Comparison of ENCODE assay signal across 7 cellular contexts in genomic region chr20:63652192-63652980, GRCh38. TPM values are rescaled to one million over a fixed set of nuclear protein-coding genes. Genes with fewer than 3 reads are reported as not detected.
DNase-seq lines count a peak whose midpoint lies in the region; ATAC-seq and TF ChIP-seq lines count a peak whose summit lies in the region.
"Had no signal": no experiment of that assay in that cellular context is flagged by ENCODE, and none has a peak within 500 bp of the region (broad histone marks: within the 10 kb centered on the region; RNA-seq: fewer than 3 reads in every experiment).

No MANE protein-coding gene starts in this region.

- POLR2A ChIA-PET in naive thymus-derived CD4-positive, alpha-beta T cell (lab: Charles Lee) = interaction anchor here (1.0 to 2.5 kb wide), 5 partner anchors 8 to 29 kb away, joined by 3 to 18 read pairs (median 6); no protein-coding TSS in a partner anchor

- DNase-seq in NCI-H748 (lab: John Stamatoyannopoulos, UW; ENCODE audit: unreplicated experiment) = peak; percentile 60
- no peak for DNase-seq in NCI-H748 treated with DMSO at 0.1 percent for 48 hours (lab: John Stamatoyannopoulos, UW)
- no peak for DNase-seq in ascending aorta (ENCODE audit: low spot score in 2 of 2)
- peak in 7 of 9 donors; percentile 33 to 49 (median 42) for DNase-seq in naive thymus-derived CD4-positive, alpha-beta T cell
- DNase-seq in LoVo (ENCODE audit: low spot score) = no peak
- DNase-seq in NCI-H524 treated with DMSO at 0.1 percent for 48 hours (lab: John Stamatoyannopoulos, UW) = no peak

- H3K4me1 Mint-ChIP-seq in naive thymus-derived CD4-positive, alpha-beta T cell = peaks cover 17 to 39% (median 28%) of the 10 kb centered on the region in 7 donors

- peak overlapping the region; percentile 65 to 96 (median 92) for H3K4me3 Mint-ChIP-seq in naive thymus-derived CD4-positive, alpha-beta T cell

- intact Hi-C loops in ascending aorta (cut with DNase I) = no loop called here
- intact Hi-C loops in naive thymus-derived CD4-positive, alpha-beta T cell (cut with micrococcal nuclease) = loop anchor here in 1 of 2 donors (2.0 to 10.0 kb wide), 2 partner anchors 18 to 1268 kb away; partner anchors contain the start of gene RPS21

- H3K4me3 ChIP-seq in ascending aorta = peak overlapping the region; percentile 70 to 81
- peak overlapping the region; percentile 70 for H3K4me3 ChIP-seq in naive thymus-derived CD4-positive, alpha-beta T cell (ENCODE audit: low read length)

- peaks cover 0 to 2% (median 0%) of the 10 kb centered on the region in 5 donors for H3K36me3 Mint-ChIP-seq in naive thymus-derived CD4-positive, alpha-beta T cell

- H3K27ac ChIP-seq in ascending aorta = no peak overlapping the region
- H3K27ac ChIP-seq in naive thymus-derived CD4-positive, alpha-beta T cell (ENCODE audit: low read depth, low read length) = peak overlapping the region; percentile 60
- H3K27ac ChIP-seq: epithelial cell of prostate had no signal

- ATAC-seq in naive thymus-derived CD4-positive, alpha-beta T cell = peak; percentile 60

- CTCF ChIA-PET in naive thymus-derived CD4-positive, alpha-beta T cell (lab: Charles Lee) = interaction anchor here (0.9 kb wide), 1 partner anchor 22 kb away, joined by 3 read pairs; no protein-coding TSS in a partner anchor

- no peaks in the 10 kb centered on the region for H3K27me3 ChIP-seq in ascending aorta
- H3K27me3 ChIP-seq in naive thymus-derived CD4-positive, alpha-beta T cell (ENCODE audit: control insufficient read depth in 2 of 2, insufficient read depth in 2 of 2, low read length in 2 of 2) = no peaks in the 10 kb centered on the region

- peaks cover 0 to 16% (median 0%) of the 10 kb centered on the region in 5 donors for H3K27me3 Mint-ChIP-seq in naive thymus-derived CD4-positive, alpha-beta T cell

- H3K9me3 ChIP-seq in ascending aorta = no peaks in the 10 kb centered on the region
- H3K9me3 ChIP-seq in naive thymus-derived CD4-positive, alpha-beta T cell (ENCODE audit: control insufficient read depth in 2 of 3, low read length in 3 of 3) = no peaks in the 10 kb centered on the region

- peaks cover 0 to 4% (median 0%) of the 10 kb centered on the region in 11 donors for H3K9me3 Mint-ChIP-seq in naive thymus-derived CD4-positive, alpha-beta T cell

- peak overlapping the region in 4 of 9 donors; percentile 32 to 94 (median 58) for H3K27ac Mint-ChIP-seq in naive thymus-derived CD4-positive, alpha-beta T cell

- TF ChIP-seq CTCF in ascending aorta (IDR thresholded peaks at IDR 0.05) = no peak

- no peaks in the 10 kb centered on the region for H3K36me3 ChIP-seq in ascending aorta
- peaks cover 0 to 14% (median 0%) of the 10 kb centered on the region in 3 experiments for H3K36me3 ChIP-seq in naive thymus-derived CD4-positive, alpha-beta T cell (ENCODE audit: control insufficient read depth in 2 of 3, insufficient read depth in 3 of 3, low read length in 3 of 3)

- H3K4me1 ChIP-seq in ascending aorta = peaks cover 11 to 17% of the 10 kb centered on the region in 2 donors
- peaks cover 10 to 21% of the 10 kb centered on the region in 2 donors for H3K4me1 ChIP-seq in naive thymus-derived CD4-positive, alpha-beta T cell (ENCODE audit: control insufficient read depth in 2 of 2, insufficient read depth in 2 of 2, low read length in 2 of 2)

RNA-seq across cellular contexts. Expression of gene STMN3, which starts 0.8 kb away (rescaled TPM):
- total RNA-seq in ascending aorta = 37.0 TPM
- 100 to 1,000 TPM in 2 of 5 experiments, 10 to 100 TPM in 3; 34.2 to 122 (median 70.3) TPM for total RNA-seq in naive thymus-derived CD4-positive, alpha-beta T cell
- polyA plus RNA-seq in naive thymus-derived CD4-positive, alpha-beta T cell = 10 to 100 TPM; 33.5 to 37.0 TPM

RNA-seq across cellular contexts. Expression of gene RTEL1, which starts 5.7 kb away (rescaled TPM):
- total RNA-seq in ascending aorta = 80.6 TPM
- 10 to 100 TPM; 28.4 to 47.2 (median 32.4) TPM for total RNA-seq in naive thymus-derived CD4-positive, alpha-beta T cell
- 1 to 10 TPM; 1.9 to 8.6 TPM for polyA plus RNA-seq in naive thymus-derived CD4-positive, alpha-beta T cell

RNA-seq across cellular contexts. Expression of gene GMEB2, which starts 25.5 kb away (rescaled TPM):
- total RNA-seq in ascending aorta = 14.0 TPM
- 10 to 100 TPM; 17.4 to 30.2 (median 24.6) TPM for total RNA-seq in naive thymus-derived CD4-positive, alpha-beta T cell
- 10 to 100 TPM; 11.0 to 21.9 TPM for polyA plus RNA-seq in naive thymus-derived CD4-positive, alpha-beta T cell

RNA-seq across cellular contexts. Expression of gene TNFRSF6B, which starts 44.1 kb away (rescaled TPM):
- total RNA-seq in ascending aorta = 119 TPM
- under 1 TPM in 1 of 5 experiments, not detected in 4; 0.74 TPM for total RNA-seq in naive thymus-derived CD4-positive, alpha-beta T cell
- polyA plus RNA-seq in naive thymus-derived CD4-positive, alpha-beta T cell = under 1 TPM in 1 of 2 donors, not detected in 1; 0.22 TPM

RNA-seq across cellular contexts. Expression of gene ARFRP1, which starts 55.4 kb away (rescaled TPM):
- total RNA-seq in ascending aorta = 50.8 TPM
- 10 to 100 TPM; 55.4 to 92.1 (median 66.2) TPM for total RNA-seq in naive thymus-derived CD4-positive, alpha-beta T cell
- 100 to 1,000 TPM in 1 of 2 donors, 10 to 100 TPM in 1; 89.1 to 108 TPM for polyA plus RNA-seq in naive thymus-derived CD4-positive, alpha-beta T cell

Comparison
In these comparisons a context has a peak if more than half of its experiments do, and no peak if none do; other contexts are left out.
1. DNase-seq: peak in NCI-H748 (single experiment) and naive thymus-derived CD4-positive, alpha-beta T cell (7 of 9); none in NCI-H748 treated with DMSO at 0.1 percent for 48 hours (single experiment), ascending aorta (0 of 2), LoVo (single experiment) and NCI-H524 treated with DMSO at 0.1 percent for 48 hours (single experiment).